In genomic region chr20:64057628-64058498, GRCh38 we compare ENCODE assay signal across 1 cellular context.
TF ChIP-seq lines count a peak whose summit lies in the region.

No MANE protein-coding gene starts in this region.

TF ChIP-seq in HepG2, 621 proteins besides CTCF, POLR2A, EP300 and RAD21 (continued from another document and continues in another):
- TF ChIP-seq ZNF275 (CRISPR knock-in tag; IDR thresholded peaks at IDR 0.05; ENCODE audit: borderline replicate concordance) (peak; percentile 35; the same call in 1 of the 2 replicates), FOXO1 (CRISPR knock-in tag; IDR thresholded peaks at IDR 0.05) (peak; percentile 65; the same call in 1 of the 2 replicates), ZNF589 (CRISPR knock-in tag; conservative IDR thresholded peaks at IDR 0.05) (no peak), CREM (IDR thresholded peaks at IDR 0.05) (peak; percentile 50; the same call in 1 of the 2 replicates), CREM (CRISPR knock-in tag; IDR thresholded peaks at IDR 0.05) (no peak; the same call in 1 of the 2 replicates), MAZ (IDR thresholded peaks at IDR 0.05; ENCODE audit: borderline replicate concordance, low read depth, low read length) (peak; percentile 70; the same call in 1 of the 2 replicates), MAZ (CRISPR knock-in tag; IDR thresholded peaks at IDR 0.05; ENCODE audit: low read depth) (peak; percentile 77; the same call in 1 of the 2 replicates), DNMT1 (CRISPR knock-in tag; IDR thresholded peaks at IDR 0.05) (no peak), ZBTB39 (CRISPR knock-in tag; IDR thresholded peaks at IDR 0.05) (no peak), AGO1 (IDR thresholded peaks at IDR 0.05; ENCODE audit: low read depth, low read length, poor library complexity, severe bottlenecking) (peak; percentile 59), MEIS1 (CRISPR knock-in tag; IDR thresholded peaks at IDR 0.05; ENCODE audit: borderline replicate concordance) (peak; percentile 5; the same call in 1 of the 2 replicates), ZBTB46 (CRISPR knock-in tag; IDR thresholded peaks at IDR 0.05; ENCODE audit: borderline replicate concordance) (0 out of 2 replicates have a peak, but pooled peaks have one; percentile 86), ZNF225 (CRISPR knock-in tag; IDR thresholded peaks at IDR 0.05) (peak; percentile 27; the same call in 1 of the 2 replicates), ZNF335 (CRISPR knock-in tag; IDR thresholded peaks at IDR 0.05) (peak; percentile 43; the same call in 1 of the 2 replicates), HDAC1 (CRISPR knock-in tag; IDR thresholded peaks at IDR 0.05) (peak; percentile 58; the same call in 1 of the 2 replicates), CENPBD1 (CRISPR knock-in tag; IDR thresholded peaks at IDR 0.05; ENCODE audit: borderline replicate concordance, low read depth) (no peak), ZBTB25 (CRISPR knock-in tag; IDR thresholded peaks at IDR 0.05) (0 out of 2 replicates have a peak, but pooled peaks have one; percentile 42), MTA1 (CRISPR knock-in tag; IDR thresholded peaks at IDR 0.05; ENCODE audit: borderline replicate concordance) (peak; percentile 39; the same call in 1 of the 2 replicates), KLF12 (CRISPR knock-in tag; IDR thresholded peaks at IDR 0.05; ENCODE audit: borderline replicate concordance) (peak; percentile 81; the same call in 1 of the 2 replicates), ZFP41 (CRISPR knock-in tag; IDR thresholded peaks at IDR 0.05; ENCODE audit: borderline replicate concordance) (no peak; the same call in 1 of the 2 replicates), LBX2 (CRISPR knock-in tag; IDR thresholded peaks at IDR 0.05; ENCODE audit: borderline replicate concordance) (peak; percentile 88; the same call in 1 of the 2 replicates), HHEX (CRISPR knock-in tag; IDR thresholded peaks at IDR 0.05) (no peak), ZNF552 (CRISPR knock-in tag; IDR thresholded peaks at IDR 0.05; ENCODE audit: borderline replicate concordance) (peak; percentile 82; the same call in 1 of the 2 replicates), PAXIP1 (CRISPR knock-in tag; conservative IDR thresholded peaks at IDR 0.05) (peak; percentile 31), DBP (CRISPR knock-in tag; IDR thresholded peaks at IDR 0.05; ENCODE audit: not compliant biosample characterization) (no peak), PREB (CRISPR knock-in tag; IDR thresholded peaks at IDR 0.05) (peak; percentile 94; the same call in 1 of the 2 replicates), PRDM4 (CRISPR knock-in tag; IDR thresholded peaks at IDR 0.05; ENCODE audit: borderline replicate concordance) (no peak), ZBTB37 (CRISPR knock-in tag; IDR thresholded peaks at IDR 0.05) (no peak), KDM4B (CRISPR knock-in tag; IDR thresholded peaks at IDR 0.05) (peak; percentile 35; the same call in 1 of the 2 replicates), GMEB2 (CRISPR knock-in tag; IDR thresholded peaks at IDR 0.05; ENCODE audit: low read depth) (no peak), FOXK1 (CRISPR knock-in tag; IDR thresholded peaks at IDR 0.05; ENCODE audit: borderline replicate concordance, low read depth) (peak; percentile 35; the same call in 1 of the 2 replicates), SNAI1 (CRISPR knock-in tag; IDR thresholded peaks at IDR 0.05; ENCODE audit: borderline replicate concordance) (no peak), ARID3A (IDR thresholded peaks at IDR 0.05; ENCODE audit: low read depth, low read length) (no peak)
